Comparison of ENCODE assay signal across 2 cellular contexts in the genomic region with DNA sequence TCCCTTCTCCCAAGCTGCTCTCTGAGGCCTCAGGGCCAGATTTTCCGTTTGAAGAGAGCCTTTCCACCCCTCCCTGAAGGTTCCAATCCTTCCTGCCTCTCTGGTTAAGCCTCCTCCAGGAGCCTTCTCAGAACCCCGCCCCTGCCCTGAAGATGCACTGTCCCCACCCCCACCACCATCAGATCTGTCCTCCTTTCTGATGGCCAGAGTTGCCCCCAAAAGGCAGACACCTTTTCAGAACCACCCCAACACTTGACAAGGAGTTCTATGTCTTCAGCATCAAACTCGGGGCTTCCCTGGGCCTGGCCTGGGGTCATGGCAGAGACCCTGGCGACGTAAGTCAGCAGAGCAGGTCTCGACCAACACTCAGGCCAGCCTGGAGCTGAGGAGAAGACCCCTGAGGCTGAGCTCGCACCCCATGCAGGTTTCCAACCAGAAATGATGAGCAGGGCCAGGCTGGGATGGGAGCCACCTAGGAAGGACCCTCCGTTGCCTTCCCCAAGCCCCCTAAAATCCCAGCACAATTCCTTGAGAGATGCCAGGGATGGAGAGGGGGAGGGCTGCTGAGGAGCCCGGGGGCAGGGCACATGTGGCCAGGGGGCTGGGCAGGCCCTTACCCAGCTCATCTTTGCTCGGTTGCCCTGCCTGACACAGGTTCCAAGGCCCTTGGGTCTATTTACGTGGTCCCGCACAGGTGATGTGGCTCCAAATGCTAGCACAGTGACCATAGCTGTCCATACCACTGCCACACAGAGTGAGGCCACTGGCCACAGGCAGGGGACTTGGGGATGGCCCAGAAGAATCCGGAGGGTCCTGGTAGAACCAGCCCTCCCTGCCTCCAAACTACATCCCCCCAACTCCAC.
TF ChIP-seq lines count a peak whose summit lies in the region.

No MANE protein-coding gene starts in this region.

TF ChIP-seq in HepG2, 621 proteins besides CTCF, POLR2A, EP300 and RAD21:
- TF ChIP-seq ZNF616 (CRISPR knock-in tag; IDR thresholded peaks at IDR 0.05; ENCODE audit: low read depth) (no peak), SIX1 (CRISPR knock-in tag; IDR thresholded peaks at IDR 0.05; ENCODE audit: borderline replicate concordance) (no peak), ZNF737 (CRISPR knock-in tag; IDR thresholded peaks at IDR 0.05; ENCODE audit: borderline replicate concordance) (no peak), MTF1 (CRISPR knock-in tag; IDR thresholded peaks at IDR 0.05) (no peak)
TF ChIP-seq in HepG2: peak in this region for 0.

TF ChIP-seq in HEK293T, 16 proteins besides CTCF, POLR2A, EP300 and RAD21:
- no peak for TF ChIP-seq TARDBP (IDR thresholded peaks at IDR 0.05)
- TF ChIP-seq ZNF384 (IDR thresholded peaks at IDR 0.05) = no peak
- no peak for TF ChIP-seq PKNOX1 (IDR thresholded peaks at IDR 0.05)
- TF ChIP-seq BHLHE40 (IDR thresholded peaks at IDR 0.05; ENCODE audit: borderline replicate concordance) = no peak
- TF ChIP-seq SP1 (IDR thresholded peaks at IDR 0.05) = no peak
- TF ChIP-seq FOXK2 (IDR thresholded peaks at IDR 0.05) = no peak
- no peak for TF ChIP-seq ELF4 (IDR thresholded peaks at IDR 0.05)
- TF ChIP-seq CTBP1 (IDR thresholded peaks at IDR 0.05; ENCODE audit: borderline replicate concordance) = no peak
- TF ChIP-seq FOXA1 (IDR thresholded peaks at IDR 0.05) = no peak
